In the genomic region with DNA sequence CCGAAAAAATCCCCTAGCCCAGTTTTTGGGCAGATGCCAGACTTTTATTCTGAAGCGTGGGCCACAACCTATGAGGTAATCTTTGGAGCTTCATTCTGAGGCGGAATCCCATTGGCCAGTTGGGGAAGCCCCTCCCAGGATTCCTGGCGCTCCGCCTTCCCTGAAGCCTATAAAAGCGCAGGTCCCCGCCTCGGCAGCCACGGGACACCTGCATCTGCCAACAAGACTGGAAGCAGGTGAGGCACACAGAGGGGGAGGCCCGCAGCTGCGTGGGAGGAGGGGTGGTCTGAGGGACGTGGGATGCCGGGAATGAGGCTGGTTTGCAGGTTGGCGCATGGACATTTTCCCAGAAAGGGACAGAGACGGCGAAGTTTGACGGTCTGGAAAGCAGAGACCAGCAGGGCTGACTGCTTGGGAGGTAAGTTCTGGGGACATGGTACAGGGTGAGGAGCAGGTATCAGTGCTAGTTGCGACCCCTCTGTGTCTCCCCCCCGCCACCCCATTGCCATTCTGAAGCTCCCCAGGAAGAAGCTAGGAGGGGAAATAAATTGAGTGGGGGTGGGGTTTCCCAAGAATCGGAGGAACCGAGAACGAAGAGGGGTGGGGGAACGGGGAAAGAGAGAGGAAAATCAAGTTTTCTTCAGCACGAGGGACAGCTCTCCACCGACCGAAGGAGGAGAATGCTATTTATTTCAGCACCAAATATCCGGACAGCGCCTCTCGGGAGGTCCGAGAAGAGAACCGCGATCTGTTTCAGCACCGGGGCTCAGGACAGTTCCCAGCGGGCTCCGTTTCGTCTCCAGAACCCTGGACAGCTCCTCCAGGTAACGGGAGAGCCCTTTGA, we compare ENCODE assay signal across 1 cellular context.
TF ChIP-seq lines count a peak whose summit lies in the region.

No MANE protein-coding gene starts in this region.

TF ChIP-seq in HepG2, 621 proteins besides CTCF, POLR2A, EP300 and RAD21 (continued from another document and continues in another):
- TF ChIP-seq, protein P1, sequence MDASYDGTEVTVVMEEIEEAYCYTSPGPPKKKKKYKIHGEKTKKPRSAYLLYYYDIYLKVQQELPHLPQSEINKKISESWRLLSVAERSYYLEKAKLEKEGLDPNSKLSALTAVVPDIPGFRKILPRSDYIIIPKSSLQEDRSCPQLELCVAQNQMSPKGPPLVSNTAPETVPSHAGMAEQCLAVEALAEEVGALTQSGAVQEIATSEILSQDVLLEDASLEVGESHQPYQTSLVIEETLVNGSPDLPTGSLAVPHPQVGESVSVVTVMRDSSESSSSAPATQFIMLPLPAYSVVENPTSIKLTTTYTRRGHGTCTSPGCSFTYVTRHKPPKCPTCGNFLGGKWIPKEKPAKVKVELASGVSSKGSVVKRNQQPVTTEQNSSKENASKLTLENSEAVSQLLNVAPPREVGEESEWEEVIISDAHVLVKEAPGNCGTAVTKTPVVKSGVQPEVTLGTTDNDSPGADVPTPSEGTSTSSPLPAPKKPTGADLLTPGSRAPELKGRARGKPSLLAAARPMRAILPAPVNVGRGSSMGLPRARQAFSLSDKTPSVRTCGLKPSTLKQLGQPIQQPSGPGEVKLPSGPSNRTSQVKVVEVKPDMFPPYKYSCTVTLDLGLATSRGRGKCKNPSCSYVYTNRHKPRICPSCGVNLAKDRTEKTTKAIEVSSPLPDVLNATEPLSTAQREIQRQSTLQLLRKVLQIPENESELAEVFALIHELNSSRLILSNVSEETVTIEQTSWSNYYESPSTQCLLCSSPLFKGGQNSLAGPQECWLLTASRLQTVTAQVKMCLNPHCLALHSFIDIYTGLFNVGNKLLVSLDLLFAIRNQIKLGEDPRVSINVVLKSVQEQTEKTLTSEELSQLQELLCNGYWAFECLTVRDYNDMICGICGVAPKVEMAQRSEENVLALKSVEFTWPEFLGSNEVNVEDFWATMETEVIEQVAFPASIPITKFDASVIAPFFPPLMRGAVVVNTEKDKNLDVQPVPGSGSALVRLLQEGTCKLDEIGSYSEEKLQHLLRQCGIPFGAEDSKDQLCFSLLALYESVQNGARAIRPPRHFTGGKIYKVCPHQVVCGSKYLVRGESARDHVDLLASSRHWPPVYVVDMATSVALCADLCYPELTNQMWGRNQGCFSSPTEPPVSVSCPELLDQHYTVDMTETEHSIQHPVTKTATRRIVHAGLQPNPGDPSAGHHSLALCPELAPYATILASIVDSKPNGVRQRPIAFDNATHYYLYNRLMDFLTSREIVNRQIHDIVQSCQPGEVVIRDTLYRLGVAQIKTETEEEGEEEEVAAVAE (CRISPR knock-in tag; IDR thresholded peaks at IDR 0.05; ENCODE audit: borderline replicate concordance): peak; percentile 99
- TF ChIP-seq NCOR1 (IDR thresholded peaks at IDR 0.05; ENCODE audit: borderline replicate concordance, low read length) (no peak), ZNF510 (CRISPR knock-in tag; IDR thresholded peaks at IDR 0.05; ENCODE audit: low read depth) (peak; percentile 100), ZNF33A (CRISPR knock-in tag; IDR thresholded peaks at IDR 0.05; ENCODE audit: borderline replicate concordance) (peak; percentile 100), PPARG (CRISPR knock-in tag; conservative IDR thresholded peaks at IDR 0.05) (peak; percentile 99), KDM5B (CRISPR knock-in tag; IDR thresholded peaks at IDR 0.05; ENCODE audit: borderline replicate concordance) (peak; percentile 100), HMG20A (CRISPR knock-in tag; IDR thresholded peaks at IDR 0.05; ENCODE audit: borderline replicate concordance) (peak; percentile 98), HNF4A (CRISPR knock-in tag; IDR thresholded peaks at IDR 0.05) (peak; percentile 78), KMT2B (CRISPR knock-in tag; IDR thresholded peaks at IDR 0.05) (peak; percentile 100), ZNF326 (CRISPR knock-in tag; IDR thresholded peaks at IDR 0.05; ENCODE audit: borderline replicate concordance) (peak; percentile 99), RARA (CRISPR knock-in tag; IDR thresholded peaks at IDR 0.05) (peak; percentile 98), ZNF674 (CRISPR knock-in tag; IDR thresholded peaks at IDR 0.05; ENCODE audit: low read depth) (peak; percentile 100), ZNF652 (CRISPR knock-in tag; IDR thresholded peaks at IDR 0.05; ENCODE audit: borderline replicate concordance, low read depth) (peak; percentile 87), ZBTB37 (CRISPR knock-in tag; IDR thresholded peaks at IDR 0.05) (peak; percentile 99), RXRB (CRISPR knock-in tag; IDR thresholded peaks at IDR 0.05; ENCODE audit: borderline replicate concordance) (peak; percentile 100), RCOR2 (CRISPR knock-in tag; IDR thresholded peaks at IDR 0.05) (peak; percentile 99), HDAC2 (CRISPR knock-in tag; IDR thresholded peaks at IDR 0.05) (peak; percentile 100), PITX1 (CRISPR knock-in tag; IDR thresholded peaks at IDR 0.05) (peak; percentile 99), ZNF224 (CRISPR knock-in tag; IDR thresholded peaks at IDR 0.05) (peak; percentile 100), ZNF253 (CRISPR knock-in tag; IDR thresholded peaks at IDR 0.05; ENCODE audit: borderline replicate concordance) (peak; percentile 100), ZNF296 (CRISPR knock-in tag; conservative IDR thresholded peaks at IDR 0.05) (peak; percentile 100), ZSCAN31 (CRISPR knock-in tag; IDR thresholded peaks at IDR 0.05; ENCODE audit: low read depth) (peak; percentile 100), NFIC (IDR thresholded peaks at IDR 0.05; ENCODE audit: low read length) (no peak), ZNF234 (CRISPR knock-in tag; conservative IDR thresholded peaks at IDR 0.05) (peak; percentile 100), ZNF704 (CRISPR knock-in tag; IDR thresholded peaks at IDR 0.05; ENCODE audit: borderline replicate concordance) (peak; percentile 100), RFXAP (CRISPR knock-in tag; IDR thresholded peaks at IDR 0.05; ENCODE audit: borderline replicate concordance) (peak; percentile 99), TEF (CRISPR knock-in tag; IDR thresholded peaks at IDR 0.05) (peak; percentile 100), PBX2 (CRISPR knock-in tag; IDR thresholded peaks at IDR 0.05) (peak; percentile 75)
- TF ChIP-seq, protein P2, sequence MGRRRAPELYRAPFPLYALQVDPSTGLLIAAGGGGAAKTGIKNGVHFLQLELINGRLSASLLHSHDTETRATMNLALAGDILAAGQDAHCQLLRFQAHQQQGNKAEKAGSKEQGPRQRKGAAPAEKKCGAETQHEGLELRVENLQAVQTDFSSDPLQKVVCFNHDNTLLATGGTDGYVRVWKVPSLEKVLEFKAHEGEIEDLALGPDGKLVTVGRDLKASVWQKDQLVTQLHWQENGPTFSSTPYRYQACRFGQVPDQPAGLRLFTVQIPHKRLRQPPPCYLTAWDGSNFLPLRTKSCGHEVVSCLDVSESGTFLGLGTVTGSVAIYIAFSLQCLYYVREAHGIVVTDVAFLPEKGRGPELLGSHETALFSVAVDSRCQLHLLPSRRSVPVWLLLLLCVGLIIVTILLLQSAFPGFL (CRISPR knock-in tag; IDR thresholded peaks at IDR 0.05): peak; percentile 100
- TF ChIP-seq, protein P3, sequence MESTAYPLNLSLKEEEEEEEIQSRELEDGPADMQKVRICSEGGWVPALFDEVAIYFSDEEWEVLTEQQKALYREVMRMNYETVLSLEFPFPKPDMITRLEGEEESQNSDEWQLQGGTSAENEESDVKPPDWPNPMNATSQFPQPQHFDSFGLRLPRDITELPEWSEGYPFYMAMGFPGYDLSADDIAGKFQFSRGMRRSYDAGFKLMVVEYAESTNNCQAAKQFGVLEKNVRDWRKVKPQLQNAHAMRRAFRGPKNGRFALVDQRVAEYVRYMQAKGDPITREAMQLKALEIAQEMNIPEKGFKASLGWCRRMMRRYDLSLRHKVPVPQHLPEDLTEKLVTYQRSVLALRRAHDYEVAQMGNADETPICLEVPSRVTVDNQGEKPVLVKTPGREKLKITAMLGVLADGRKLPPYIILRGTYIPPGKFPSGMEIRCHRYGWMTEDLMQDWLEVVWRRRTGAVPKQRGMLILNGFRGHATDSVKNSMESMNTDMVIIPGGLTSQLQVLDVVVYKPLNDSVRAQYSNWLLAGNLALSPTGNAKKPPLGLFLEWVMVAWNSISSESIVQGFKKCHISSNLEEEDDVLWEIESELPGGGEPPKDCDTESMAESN (CRISPR knock-in tag; conservative IDR thresholded peaks at IDR 0.05): peak; percentile 100
- TF ChIP-seq, protein P4, sequence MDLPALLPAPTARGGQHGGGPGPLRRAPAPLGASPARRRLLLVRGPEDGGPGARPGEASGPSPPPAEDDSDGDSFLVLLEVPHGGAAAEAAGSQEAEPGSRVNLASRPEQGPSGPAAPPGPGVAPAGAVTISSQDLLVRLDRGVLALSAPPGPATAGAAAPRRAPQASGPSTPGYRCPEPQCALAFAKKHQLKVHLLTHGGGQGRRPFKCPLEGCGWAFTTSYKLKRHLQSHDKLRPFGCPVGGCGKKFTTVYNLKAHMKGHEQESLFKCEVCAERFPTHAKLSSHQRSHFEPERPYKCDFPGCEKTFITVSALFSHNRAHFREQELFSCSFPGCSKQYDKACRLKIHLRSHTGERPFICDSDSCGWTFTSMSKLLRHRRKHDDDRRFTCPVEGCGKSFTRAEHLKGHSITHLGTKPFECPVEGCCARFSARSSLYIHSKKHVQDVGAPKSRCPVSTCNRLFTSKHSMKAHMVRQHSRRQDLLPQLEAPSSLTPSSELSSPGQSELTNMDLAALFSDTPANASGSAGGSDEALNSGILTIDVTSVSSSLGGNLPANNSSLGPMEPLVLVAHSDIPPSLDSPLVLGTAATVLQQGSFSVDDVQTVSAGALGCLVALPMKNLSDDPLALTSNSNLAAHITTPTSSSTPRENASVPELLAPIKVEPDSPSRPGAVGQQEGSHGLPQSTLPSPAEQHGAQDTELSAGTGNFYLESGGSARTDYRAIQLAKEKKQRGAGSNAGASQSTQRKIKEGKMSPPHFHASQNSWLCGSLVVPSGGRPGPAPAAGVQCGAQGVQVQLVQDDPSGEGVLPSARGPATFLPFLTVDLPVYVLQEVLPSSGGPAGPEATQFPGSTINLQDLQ (CRISPR knock-in tag; IDR thresholded peaks at IDR 0.05): peak; percentile 99
- TF ChIP-seq, protein P5, sequence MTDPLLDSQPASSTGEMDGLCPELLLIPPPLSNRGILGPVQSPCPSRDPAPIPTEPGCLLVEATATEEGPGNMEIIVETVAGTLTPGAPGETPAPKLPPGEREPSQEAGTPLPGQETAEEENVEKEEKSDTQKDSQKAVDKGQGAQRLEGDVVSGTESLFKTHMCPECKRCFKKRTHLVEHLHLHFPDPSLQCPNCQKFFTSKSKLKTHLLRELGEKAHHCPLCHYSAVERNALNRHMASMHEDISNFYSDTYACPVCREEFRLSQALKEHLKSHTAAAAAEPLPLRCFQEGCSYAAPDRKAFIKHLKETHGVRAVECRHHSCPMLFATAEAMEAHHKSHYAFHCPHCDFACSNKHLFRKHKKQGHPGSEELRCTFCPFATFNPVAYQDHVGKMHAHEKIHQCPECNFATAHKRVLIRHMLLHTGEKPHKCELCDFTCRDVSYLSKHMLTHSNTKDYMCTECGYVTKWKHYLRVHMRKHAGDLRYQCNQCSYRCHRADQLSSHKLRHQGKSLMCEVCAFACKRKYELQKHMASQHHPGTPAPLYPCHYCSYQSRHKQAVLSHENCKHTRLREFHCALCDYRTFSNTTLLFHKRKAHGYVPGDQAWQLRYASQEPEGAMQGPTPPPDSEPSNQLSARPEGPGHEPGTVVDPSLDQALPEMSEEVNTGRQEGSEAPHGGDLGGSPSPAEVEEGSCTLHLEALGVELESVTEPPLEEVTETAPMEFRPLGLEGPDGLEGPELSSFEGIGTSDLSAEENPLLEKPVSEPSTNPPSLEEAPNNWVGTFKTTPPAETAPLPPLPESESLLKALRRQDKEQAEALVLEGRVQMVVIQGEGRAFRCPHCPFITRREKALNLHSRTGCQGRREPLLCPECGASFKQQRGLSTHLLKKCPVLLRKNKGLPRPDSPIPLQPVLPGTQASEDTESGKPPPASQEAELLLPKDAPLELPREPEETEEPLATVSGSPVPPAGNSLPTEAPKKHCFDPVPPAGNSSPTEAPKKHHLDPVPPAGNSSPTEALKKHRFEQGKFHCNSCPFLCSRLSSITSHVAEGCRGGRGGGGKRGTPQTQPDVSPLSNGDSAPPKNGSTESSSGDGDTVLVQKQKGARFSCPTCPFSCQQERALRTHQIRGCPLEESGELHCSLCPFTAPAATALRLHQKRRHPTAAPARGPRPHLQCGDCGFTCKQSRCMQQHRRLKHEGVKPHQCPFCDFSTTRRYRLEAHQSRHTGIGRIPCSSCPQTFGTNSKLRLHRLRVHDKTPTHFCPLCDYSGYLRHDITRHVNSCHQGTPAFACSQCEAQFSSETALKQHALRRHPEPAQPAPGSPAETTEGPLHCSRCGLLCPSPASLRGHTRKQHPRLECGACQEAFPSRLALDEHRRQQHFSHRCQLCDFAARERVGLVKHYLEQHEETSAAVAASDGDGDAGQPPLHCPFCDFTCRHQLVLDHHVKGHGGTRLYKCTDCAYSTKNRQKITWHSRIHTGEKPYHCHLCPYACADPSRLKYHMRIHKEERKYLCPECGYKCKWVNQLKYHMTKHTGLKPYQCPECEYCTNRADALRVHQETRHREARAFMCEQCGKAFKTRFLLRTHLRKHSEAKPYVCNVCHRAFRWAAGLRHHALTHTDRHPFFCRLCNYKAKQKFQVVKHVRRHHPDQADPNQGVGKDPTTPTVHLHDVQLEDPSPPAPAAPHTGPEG (CRISPR knock-in tag; IDR thresholded peaks at IDR 0.05): peak; percentile 99
